In the genomic region with DNA sequence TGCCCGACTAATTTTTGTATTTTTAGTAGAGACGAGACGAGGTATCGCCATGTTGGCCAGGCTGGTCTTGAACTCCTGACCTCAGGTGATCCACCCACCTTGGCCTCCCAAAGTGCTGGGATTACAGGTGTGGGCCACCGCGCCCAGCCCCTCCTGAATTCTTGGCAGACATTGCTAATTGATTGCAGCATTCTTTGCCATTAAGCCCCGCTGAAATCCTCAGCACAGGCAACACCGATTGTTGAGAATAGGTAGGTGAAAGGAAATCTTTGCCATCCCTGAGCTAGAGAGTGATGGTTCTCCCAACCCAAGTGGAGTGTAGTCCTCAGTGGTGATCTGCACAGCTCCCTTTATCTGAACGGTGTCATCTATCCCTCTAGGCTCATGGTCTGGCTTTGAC, we compare ENCODE assay signal across 28 cellular contexts. TPM values are rescaled to one million over a fixed set of nuclear protein-coding genes. Genes with fewer than 3 reads are reported as not detected.
DNase-seq lines count a peak whose midpoint lies in the region; ATAC-seq, FAIRE-seq and TF ChIP-seq lines count a peak whose summit lies in the region.
"Had no signal": no experiment of that assay in that cellular context is flagged by ENCODE, and none has a peak within 500 bp of the region (broad histone marks: within the 10 kb centered on the region; RNA-seq: fewer than 3 reads in every experiment).

No MANE protein-coding gene starts in this region.

- no peaks in the 10 kb centered on the region for H3K9me3 ChIP-seq in heart right ventricle
- no peaks in the 10 kb centered on the region for H3K9me3 ChIP-seq in kidney (ENCODE audit: control insufficient read depth in 1 of 2, low read length in 2 of 2)
- no peaks in the 10 kb centered on the region for H3K9me3 ChIP-seq in tibial nerve
- no peaks in the 10 kb centered on the region for H3K9me3 ChIP-seq in small intestine (ENCODE audit: control insufficient read depth, low read depth)
- H3K9me3 ChIP-seq in prostate gland: no peaks in the 10 kb centered on the region
- H3K9me3 ChIP-seq: BE2C, ovary had no signal

- no peak for TF ChIP-seq POLR2A in tibial nerve (IDR thresholded peaks at IDR 0.05)
- TF ChIP-seq POLR2A in prostate gland (IDR thresholded peaks at IDR 0.05): no peak

- intact Hi-C loops in left ventricle myocardium superior (cut with micrococcal nuclease): no loop called here
- intact Hi-C loops in heart right ventricle (cut with DNase I): no loop called here
- intact Hi-C loops in kidney (cut with DNase I): no loop called here
- intact Hi-C loops in prostate gland (cut with DNase I): no loop called here

- peak overlapping the region; percentile 16 for H3K4me3 Mint-ChIP-seq in activated naive CD8-positive, alpha-beta T cell treated with anti-CD3 and anti-CD28 coated beads, Interleukin-2, amount 10 ng/mL, durations not matched to agents 7 days and 5 days

- no peak overlapping the region for H3K27ac Mint-ChIP-seq in activated naive CD8-positive, alpha-beta T cell treated with anti-CD3 and anti-CD28 coated beads, Interleukin-2, amount 10 ng/mL, durations not matched to agents 7 days and 5 days
- H3K27ac Mint-ChIP-seq: natural killer cell had no signal

- H3K27me3 Mint-ChIP-seq in activated naive CD8-positive, alpha-beta T cell treated with anti-CD3 and anti-CD28 coated beads, Interleukin-2, amount 10 ng/mL, durations not matched to agents 7 days and 5 days: no peaks in the 10 kb centered on the region

- DNase-seq in left ventricle myocardium superior (peak; percentile 12), heart right ventricle (no peak), kidney (peak; percentile 12), tibial nerve (ENCODE audit: low spot score in 2 of 2) (no peak), small intestine (no peak), prostate gland (ENCODE audit: low spot score) (no peak), NCI-H1930 (lab: John Stamatoyannopoulos, UW) (no peak)
- no peak for DNase-seq in activated naive CD8-positive, alpha-beta T cell treated with anti-CD3 and anti-CD28 coated beads, Interleukin-2, amount 10 ng/mL, durations not matched to agents 7 days and 5 days
- DNase-seq: ACHN; activated CD4-positive, alpha-beta T cell treated with anti-CD3 and anti-CD28 coated beads, Interleukin-2, amount 50 U/mL, for 1 hour; activated T-cell treated with anti-CD3 and anti-CD28 coated beads, Interleukin-2, amount 50 U/mL, for 48 hours; BE2C; effector CD4-positive, alpha-beta T cell; GF-D8; HCEC 1CT; Kasumi-1; natural killer cell; NCI-H1694; NCI-H524 treated with DMSO at 0.1 percent for 48 hours; ovary; stimulated activated CD4-positive, alpha-beta T cell treated with anti-CD3 and anti-CD28 coated beads, Interleukin-1b, Interleukin-23, amount 100 ng/mL, for 48 hours had no signal

- no peaks in the 10 kb centered on the region for H3K27me3 ChIP-seq in heart right ventricle
- H3K27me3 ChIP-seq in tibial nerve: no peaks in the 10 kb centered on the region
- H3K27me3 ChIP-seq in small intestine (ENCODE audit: control insufficient read depth in 2 of 2, insufficient read depth in 2 of 2, low read length in 2 of 2): no peaks in the 10 kb centered on the region
- H3K27me3 ChIP-seq in prostate gland (replicated peaks; ENCODE audit: insufficient read depth): no peaks in the 10 kb centered on the region
- H3K27me3 ChIP-seq: BE2C, ovary had no signal

- peaks cover 13% of the 10 kb centered on the region for H3K36me3 Mint-ChIP-seq in activated naive CD8-positive, alpha-beta T cell treated with anti-CD3 and anti-CD28 coated beads, Interleukin-2, amount 10 ng/mL, durations not matched to agents 7 days and 5 days
- H3K36me3 Mint-ChIP-seq: natural killer cell had no signal

- peaks cover 6 to 61% (median 43%) of the 10 kb centered on the region in 9 donors for H3K4me1 ChIP-seq in heart right ventricle
- peaks cover 13% of the 10 kb centered on the region in 2 donors for H3K4me1 ChIP-seq in kidney (ENCODE audit: control insufficient read depth in 1 of 2, insufficient read depth in 1 of 2, low read depth in 1 of 2, low read length in 2 of 2)
- peaks cover 0 to 75% (median 59%) of the 10 kb centered on the region in 4 donors for H3K4me1 ChIP-seq in tibial nerve
- peaks cover 0 to 2% of the 10 kb centered on the region in 2 donors for H3K4me1 ChIP-seq in small intestine (ENCODE audit: control insufficient read depth in 2 of 2, insufficient read depth in 1 of 2, low read depth in 1 of 2, low read length in 1 of 2)
- peaks cover 9% of the 10 kb centered on the region for H3K4me1 ChIP-seq in prostate gland (replicated peaks)
- H3K4me1 ChIP-seq: BE2C had no signal

- H3K9ac ChIP-seq in kidney (ENCODE audit: low read length in 2 of 2): no peak overlapping the region

- no peak overlapping the region for H3K27ac ChIP-seq in heart right ventricle
- no peak overlapping the region for H3K27ac ChIP-seq in kidney (ENCODE audit: low read depth in 2 of 2, low read length in 2 of 2)
- H3K27ac ChIP-seq in tibial nerve: peak overlapping the region in 3 of 4 donors; percentile 52 to 96 (median 94)
- no peak overlapping the region for H3K27ac ChIP-seq in small intestine (ENCODE audit: low read depth in 1 of 2, low read length in 1 of 2)
- H3K27ac ChIP-seq in prostate gland: no peak overlapping the region
- H3K27ac ChIP-seq: epithelial cell of prostate, HL-60, ovary had no signal

- ATAC-seq in left ventricle myocardium superior (no peak), heart right ventricle (no peak)
- ATAC-seq in activated naive CD8-positive, alpha-beta T cell treated with anti-CD3 and anti-CD28 coated beads, Interleukin-2, amount 10 ng/mL, durations not matched to agents 7 days and 5 days (ENCODE audit: low read depth): no peak
- ATAC-seq: activated naive CD4-positive, alpha-beta T cell treated with anti-CD3 and anti-CD28 coated beads, Interleukin-2, amount 50 U/mL, for 72 hours; natural killer cell; SK-N-SH treated with all-trans-retinoic acid at 6 μM for 48 hours had no signal

- H3K36me3 ChIP-seq in heart right ventricle (peaks cover 0 to 54% (median 35%) of the 10 kb centered on the region in 9 donors), kidney (ENCODE audit: control insufficient read depth in 1 of 2, insufficient read depth in 2 of 2, low read length in 2 of 2) (peaks cover 30 to 35% of the 10 kb centered on the region in 2 donors), tibial nerve (peaks cover 0 to 39% (median 32%) of the 10 kb centered on the region in 3 donors), small intestine (ENCODE audit: control insufficient read depth in 2 of 2, insufficient read depth in 2 of 2, low read length in 2 of 2) (peaks cover 3 to 20% of the 10 kb centered on the region in 2 donors), prostate gland (peaks cover 7 to 8% of the 10 kb centered on the region in 2 donors)
- H3K36me3 ChIP-seq: ovary had no signal

- no peak for FAIRE-seq in kidney (lab: Jason Lieb, UNC)
- no peak for FAIRE-seq in small intestine (lab: Jason Lieb, UNC)
- FAIRE-seq: islet of Langerhans had no signal

- TF ChIP-seq EP300 in tibial nerve (IDR thresholded peaks at IDR 0.05): no peak

- H3K4me3 ChIP-seq in heart right ventricle (no peak overlapping the region), kidney (ENCODE audit: low read length in 2 of 2) (no peak overlapping the region), tibial nerve (no peak overlapping the region), small intestine (ENCODE audit: low read depth in 1 of 2, low read length in 2 of 2) (no peak overlapping the region), prostate gland (no peak overlapping the region)
- H3K4me3 ChIP-seq: ovary, smooth muscle cell had no signal

- POLR2A ChIA-PET in activated naive CD8-positive, alpha-beta T cell treated with anti-CD3 and anti-CD28 coated beads, Interleukin-2, amount 10 ng/mL, durations not matched to agents 7 days and 5 days (lab: Charles Lee): interaction anchor here (1.6 to 7.0 kb wide), 3 partner anchors 9 to 28 kb away, joined by 4 to 141 read pairs (median 17); a partner anchor contains a TSS

- H3K9me3 Mint-ChIP-seq in activated naive CD8-positive, alpha-beta T cell treated with anti-CD3 and anti-CD28 coated beads, Interleukin-2, amount 10 ng/mL, durations not matched to agents 7 days and 5 days: no peaks in the 10 kb centered on the region
- H3K9me3 Mint-ChIP-seq: activated naive CD4-positive, alpha-beta T cell treated with anti-CD3 and anti-CD28 coated beads, Interleukin-2, amount 50 U/mL, for 72 hours; mesothelial cell of epicardium; natural killer cell had no signal

- TF ChIP-seq CTCF in heart right ventricle (IDR thresholded peaks at IDR 0.05) (no peak), kidney (IDR thresholded peaks at IDR 0.05; ENCODE audit: borderline replicate concordance, extremely low read depth, insufficient read depth) (no peak), tibial nerve (IDR thresholded peaks at IDR 0.05) (no peak), prostate gland (IDR thresholded peaks at IDR 0.05) (no peak)

- H3K4me1 Mint-ChIP-seq in activated naive CD8-positive, alpha-beta T cell treated with anti-CD3 and anti-CD28 coated beads, Interleukin-2, amount 10 ng/mL, durations not matched to agents 7 days and 5 days: peaks cover 25% of the 10 kb centered on the region

- WGBS in heart right ventricle, 2 donors: 93 to 98% methylated on average over 9 of the region's 9 CpGs
- WGBS in tibial nerve, 2 donors: 84 to 90% methylated on average over 9 of the region's 9 CpGs
- 90 to 96% (median 91%) methylated on average over 9 of the region's 9 CpGs for WGBS in small intestine, 3 donors
- 96% methylated on average over 9 of the region's 9 CpGs for WGBS in prostate gland

RNA-seq across cellular contexts. Expression of a gene that starts 1.6 kb away (rescaled TPM):
- total RNA-seq in left ventricle myocardium superior: 146 TPM
- total RNA-seq in heart right ventricle: 100 to 1,000 TPM in 4 of 10 donors, 10 to 100 TPM in 6; 78.3 to 157 (median 98.1) TPM
- 10 to 100 TPM; 24.8 to 84.5 TPM for polyA plus RNA-seq in heart right ventricle
- 100 to 1,000 TPM; 108 to 111 TPM for total RNA-seq in activated naive CD8-positive, alpha-beta T cell treated with anti-CD3 and anti-CD28 coated beads, Interleukin-2, amount 10 ng/mL, durations not matched to agents 7 days and 5 days
- 56.3 TPM for total RNA-seq in kidney
- polyA plus RNA-seq in kidney (ENCODE audit: insufficient read depth, low read depth, low replicate concordance): 11.4 TPM
- total RNA-seq in tibial nerve: 100 to 1,000 TPM in 3 of 4 donors, 10 to 100 TPM in 1; 83.5 to 178 (median 128) TPM
- polyA plus RNA-seq in small intestine: 10 to 100 TPM; 15.1 to 22.8 (median 22.6) TPM
- 100 to 1,000 TPM in 1 of 2 donors, 10 to 100 TPM in 1; 46.6 to 113 TPM for total RNA-seq in prostate gland

RNA-seq across cellular contexts. Expression of a gene that starts 20.4 kb away (rescaled TPM):
- 15.4 TPM for total RNA-seq in left ventricle myocardium superior
- 10 to 100 TPM in 8 of 10 donors, 1 to 10 TPM in 2; 8.6 to 27.7 (median 11.5) TPM for total RNA-seq in heart right ventricle
- polyA plus RNA-seq in heart right ventricle: 10 to 100 TPM; 17.7 to 23.3 TPM
- total RNA-seq in activated naive CD8-positive, alpha-beta T cell treated with anti-CD3 and anti-CD28 coated beads, Interleukin-2, amount 10 ng/mL, durations not matched to agents 7 days and 5 days: 1 to 10 TPM; 6.2 to 7.5 TPM
- total RNA-seq in kidney: 33.5 TPM
- polyA plus RNA-seq in kidney (ENCODE audit: insufficient read depth, low read depth, low replicate concordance): 9.3 TPM
- 100 to 1,000 TPM in 1 of 4 donors, 10 to 100 TPM in 3; 62.0 to 183 (median 72.1) TPM for total RNA-seq in tibial nerve
- polyA plus RNA-seq in small intestine: 10 to 100 TPM in 1 of 3 donors, 1 to 10 TPM in 1, under 1 TPM in 1; 0.89 to 17.2 (median 4.6) TPM
- total RNA-seq in prostate gland: 10 to 100 TPM; 22.8 to 33.9 TPM

RNA-seq across cellular contexts. Expression of a gene that starts 27.6 kb away (rescaled TPM):
- total RNA-seq in left ventricle myocardium superior: 15.0 TPM
- 10 to 100 TPM; 10.7 to 18.2 (median 14.6) TPM for total RNA-seq in heart right ventricle
- 10 to 100 TPM; 15.3 to 18.0 TPM for polyA plus RNA-seq in heart right ventricle
- 10 to 100 TPM; 28.1 to 29.2 TPM for total RNA-seq in activated naive CD8-positive, alpha-beta T cell treated with anti-CD3 and anti-CD28 coated beads, Interleukin-2, amount 10 ng/mL, durations not matched to agents 7 days and 5 days
- total RNA-seq in kidney: 15.5 TPM
- polyA plus RNA-seq in kidney (ENCODE audit: insufficient read depth, low read depth, low replicate concordance): 47.3 TPM
- total RNA-seq in tibial nerve: 10 to 100 TPM; 16.5 to 22.5 (median 18.7) TPM
- 10 to 100 TPM; 21.8 to 33.0 (median 32.7) TPM for polyA plus RNA-seq in small intestine
- 10 to 100 TPM; 16.2 to 30.6 TPM for total RNA-seq in prostate gland

RNA-seq across cellular contexts. Expression of a gene that starts 30.3 kb away (rescaled TPM):
- total RNA-seq in left ventricle myocardium superior (24.4 TPM), heart right ventricle (10 to 100 TPM; 19.2 to 28.0 (median 24.7) TPM), kidney (62.8 TPM), tibial nerve (10 to 100 TPM; 47.7 to 64.2 (median 58.4) TPM), prostate gland (10 to 100 TPM; 52.2 to 70.1 TPM)
- polyA plus RNA-seq in heart right ventricle (10 to 100 TPM; 26.0 to 26.4 TPM), kidney (ENCODE audit: insufficient read depth, low read depth, low replicate concordance) (48.9 TPM), small intestine (10 to 100 TPM; 37.7 to 65.1 (median 49.7) TPM)
- total RNA-seq in activated naive CD8-positive, alpha-beta T cell treated with anti-CD3 and anti-CD28 coated beads, Interleukin-2, amount 10 ng/mL, durations not matched to agents 7 days and 5 days: 10 to 100 TPM; 77.9 to 78.6 TPM

RNA-seq across cellular contexts. Expression of a gene that starts 36.4 kb away (rescaled TPM):
- total RNA-seq in left ventricle myocardium superior (49.9 TPM), heart right ventricle (10 to 100 TPM; 35.1 to 82.5 (median 40.9) TPM), kidney (75.9 TPM), tibial nerve (10 to 100 TPM; 28.7 to 71.1 (median 42.4) TPM), prostate gland (100 to 1,000 TPM in 1 of 2 donors, 10 to 100 TPM in 1; 92.8 to 154 TPM)
- polyA plus RNA-seq in heart right ventricle (10 to 100 TPM; 29.5 to 77.1 TPM), kidney (ENCODE audit: insufficient read depth, low read depth, low replicate concordance) (36.4 TPM), small intestine (10 to 100 TPM; 22.8 to 52.5 (median 24.6) TPM)
- 10 to 100 TPM; 62.2 to 63.5 TPM for total RNA-seq in activated naive CD8-positive, alpha-beta T cell treated with anti-CD3 and anti-CD28 coated beads, Interleukin-2, amount 10 ng/mL, durations not matched to agents 7 days and 5 days

Comparison
In these comparisons a context has a peak if more than half of its experiments do, and no peak if none do; other contexts are left out.
1. DNase-seq: peak in left ventricle myocardium superior (single experiment) and kidney (single experiment); none in heart right ventricle (0 of 2), activated naive CD8-positive, alpha-beta T cell treated with anti-CD3 and anti-CD28 coated beads, Interleukin-2, amount 10 ng/mL, durations not matched to agents 7 days and 5 days (single experiment), tibial nerve (0 of 2), small intestine (single experiment), prostate gland (single experiment) and NCI-H1930 (0 of 2).
2. H3K27ac ChIP-seq: peak in tibial nerve (3 of 4); none in heart right ventricle (0 of 10), kidney (0 of 2), small intestine (0 of 2) and prostate gland (0 of 2).